Comparison of ENCODE assay signal across 19 cellular contexts in genomic region chr12:69633061-69633460, GRCh38. TPM values are rescaled to one million over a fixed set of nuclear protein-coding genes. Genes with fewer than 3 reads are reported as not detected.
A peak's percentile ranks its signal among the peaks of the same experiment; 100 is the strongest.
DNase-seq lines count a peak whose midpoint lies in the region; ATAC-seq and TF ChIP-seq lines count a peak whose summit lies in the region.
"Had no signal": no experiment of that assay in that cellular context is flagged by ENCODE, and none has a peak within 500 bp of the region (broad histone marks: within the 10 kb centered on the region; RNA-seq: fewer than 3 reads in every experiment).

No MANE protein-coding gene starts in this region.

- H3K4me3 ChIP-seq in GM23338 (no peak overlapping the region), SK-N-MC (no peak overlapping the region), foreskin fibroblast (ENCODE audit: low read depth in 1 of 2, low read length in 2 of 2) (no peak overlapping the region)

- no peak overlapping the region for H3K4me3 Mint-ChIP-seq in GM23338
- H3K4me3 Mint-ChIP-seq in activated T-helper 1 cell treated with anti-CD3 and anti-CD28 coated beads, Interleukin-12 subunit alpha, Interleukin-12 subunit beta, Interleukin-2, Interleukin-4 antibody, amounts not matched to agents 30 ng/mL and 10 ng/mL and 1 ng/mL, durations not matched to agents 14 hours and 24 hours and 36 hours: no peak overlapping the region
- H3K4me3 Mint-ChIP-seq: activated naive CD8-positive, alpha-beta T cell treated with anti-CD3 and anti-CD28 coated beads, Interleukin-2, amount 10 ng/mL, durations not matched to agents 7 days and 5 days; CD8-positive, alpha-beta T cell; naive B cell; T-helper 2 cell treated with Interferon-gamma antibody and Interleukin-4, amounts not matched to agents 5 μg/mL and 100 μg/mL, for 36 hours had no signal

- H3K9me2 ChIP-seq in GM23338 (ENCODE audit: insufficient read depth): no peaks in the 10 kb centered on the region

- peaks cover 7% of the 10 kb centered on the region for H3K4me1 Mint-ChIP-seq in GM23338
- H3K4me1 Mint-ChIP-seq in activated T-helper 1 cell treated with anti-CD3 and anti-CD28 coated beads, Interleukin-12 subunit alpha, Interleukin-12 subunit beta, Interleukin-2, Interleukin-4 antibody, amounts not matched to agents 30 ng/mL and 10 ng/mL and 1 ng/mL, durations not matched to agents 14 hours and 24 hours and 36 hours (ENCODE audit: low read depth): no peaks in the 10 kb centered on the region
- H3K4me1 Mint-ChIP-seq: activated naive CD8-positive, alpha-beta T cell treated with anti-CD3 and anti-CD28 coated beads, Interleukin-2, amount 10 ng/mL, durations not matched to agents 7 days and 5 days had no signal

- H4K20me1 ChIP-seq in GM23338 (replicated peaks; ENCODE audit: insufficient read depth): no peaks in the 10 kb centered on the region

- H3K9ac ChIP-seq in SK-N-MC (ENCODE audit: insufficient read length): no peak overlapping the region

- no peaks in the 10 kb centered on the region for H3K36me3 Mint-ChIP-seq in GM23338 (ENCODE audit: low read depth)
- H3K36me3 Mint-ChIP-seq in activated T-helper 1 cell treated with anti-CD3 and anti-CD28 coated beads, Interleukin-12 subunit alpha, Interleukin-12 subunit beta, Interleukin-2, Interleukin-4 antibody, amounts not matched to agents 30 ng/mL and 10 ng/mL and 1 ng/mL, durations not matched to agents 14 hours and 24 hours and 36 hours (ENCODE audit: low read depth): no peaks in the 10 kb centered on the region
- H3K36me3 Mint-ChIP-seq: activated naive CD8-positive, alpha-beta T cell treated with anti-CD3 and anti-CD28 coated beads, Interleukin-2, amount 10 ng/mL, durations not matched to agents 7 days and 5 days; CD8-positive, alpha-beta T cell; naive B cell had no signal

- H3K4me2 ChIP-seq in GM23338: no peak overlapping the region

- H3F3A ChIP-seq in GM23338 (replicated peaks; ENCODE audit: low read depth): no peaks in the 10 kb centered on the region

- ATAC-seq in GM23338 (peak; percentile 83), GM19023 (IDR thresholded peaks at IDR 0.05; ENCODE audit: unreplicated experiment) (no peak)
- ATAC-seq: CD8-positive, alpha-beta T cell had no signal

- intact Hi-C loops in activated T-helper 1 cell treated with anti-CD3 and anti-CD28 coated beads, Interleukin-12 subunit alpha, Interleukin-12 subunit beta, Interleukin-2, Interleukin-4 antibody, amounts not matched to agents 30 ng/mL and 10 ng/mL and 1 ng/mL, durations not matched to agents 14 hours and 24 hours and 36 hours (cut with micrococcal nuclease): no loop called here

- TF ChIP-seq CTCF in C4-2B (conservative IDR thresholded peaks at IDR 0.05) (peak; percentile 50), GM23338 (conservative IDR thresholded peaks at IDR 0.05; ENCODE audit: low read depth in 2 of 2) (peak; percentile 58), foreskin fibroblast (IDR thresholded peaks at IDR 0.05; ENCODE audit: low read depth, low read length) (peak; percentile 4)

- no peaks in the 10 kb centered on the region for H3K9me3 Mint-ChIP-seq in GM23338
- H3K9me3 Mint-ChIP-seq in activated T-helper 1 cell treated with anti-CD3 and anti-CD28 coated beads, Interleukin-12 subunit alpha, Interleukin-12 subunit beta, Interleukin-2, Interleukin-4 antibody, amounts not matched to agents 30 ng/mL and 10 ng/mL and 1 ng/mL, durations not matched to agents 14 hours and 24 hours and 36 hours: no peaks in the 10 kb centered on the region
- H3K9me3 Mint-ChIP-seq: CD8-positive, alpha-beta T cell; T-helper 2 cell treated with Interferon-gamma antibody and Interleukin-4, amounts not matched to agents 5 μg/mL and 100 μg/mL, for 36 hours had no signal

- no peak overlapping the region for H2AFZ ChIP-seq in GM23338

- H3K27ac Mint-ChIP-seq in GM23338: no peak overlapping the region
- no peak overlapping the region for H3K27ac Mint-ChIP-seq in activated T-helper 1 cell treated with anti-CD3 and anti-CD28 coated beads, Interleukin-12 subunit alpha, Interleukin-12 subunit beta, Interleukin-2, Interleukin-4 antibody, amounts not matched to agents 30 ng/mL and 10 ng/mL and 1 ng/mL, durations not matched to agents 14 hours and 24 hours and 36 hours
- H3K27ac Mint-ChIP-seq: activated naive CD8-positive, alpha-beta T cell treated with anti-CD3 and anti-CD28 coated beads, Interleukin-2, amount 10 ng/mL, durations not matched to agents 7 days and 5 days; CD8-positive, alpha-beta T cell; naive B cell; T-helper 2 cell treated with Interferon-gamma antibody and Interleukin-4, amounts not matched to agents 5 μg/mL and 100 μg/mL, for 36 hours had no signal

- H3K79me2 ChIP-seq in GM23338 (replicated peaks; ENCODE audit: insufficient read depth): no peaks in the 10 kb centered on the region

- peaks cover 4% of the 10 kb centered on the region; the same call in 1 of the 2 replicates for H3K4me1 ChIP-seq in GM23338 (ENCODE audit: insufficient read depth)

- no peaks in the 10 kb centered on the region for H3K9me3 ChIP-seq in SK-N-MC (ENCODE audit: low read depth, low read length)

- peaks cover 2% of the 10 kb centered on the region for H3K27me3 Mint-ChIP-seq in GM23338 (ENCODE audit: insufficient read depth, low read depth, poor library complexity)
- no peaks in the 10 kb centered on the region for H3K27me3 Mint-ChIP-seq in activated T-helper 1 cell treated with anti-CD3 and anti-CD28 coated beads, Interleukin-12 subunit alpha, Interleukin-12 subunit beta, Interleukin-2, Interleukin-4 antibody, amounts not matched to agents 30 ng/mL and 10 ng/mL and 1 ng/mL, durations not matched to agents 14 hours and 24 hours and 36 hours (ENCODE audit: insufficient read depth)
- H3K27me3 Mint-ChIP-seq: activated naive CD8-positive, alpha-beta T cell treated with anti-CD3 and anti-CD28 coated beads, Interleukin-2, amount 10 ng/mL, durations not matched to agents 7 days and 5 days; naive B cell had no signal

- no peaks in the 10 kb centered on the region for H3K27me3 ChIP-seq in GM23338 (ENCODE audit: insufficient read depth)

- H3K27ac ChIP-seq in C4-2B: no peak overlapping the region
- H3K27ac ChIP-seq in GM23338 (ENCODE audit: low read depth): no peak overlapping the region
- H3K27ac ChIP-seq in SK-N-MC: peak overlapping the region; percentile 90

- H3K36me3 ChIP-seq in GM23338 (ENCODE audit: insufficient read depth) (no peaks in the 10 kb centered on the region), SK-N-MC (ENCODE audit: insufficient read depth, low read length) (no peaks in the 10 kb centered on the region)

- DNase-seq in GM23338 (ENCODE audit: low spot score) (peak; percentile 68), SK-N-MC (ENCODE audit: low read depth, low spot score) (no peak), foreskin fibroblast (no peak)
- no peak for DNase-seq in activated naive CD4-positive, alpha-beta T cell treated with anti-CD3 and anti-CD28 coated beads, Interleukin-2, amount 50 U/mL, for 16 hours
- no peak for DNase-seq in activated T-helper 1 cell treated with anti-CD3 and anti-CD28 coated beads, Interleukin-12 subunit alpha, Interleukin-12 subunit beta, Interleukin-2, Interleukin-4 antibody, amounts not matched to agents 30 ng/mL and 10 ng/mL and 1 ng/mL, durations not matched to agents 14 hours and 24 hours and 36 hours (ENCODE audit: low spot score)
- no peak for DNase-seq in effector CD4-positive, alpha-beta T cell
- DNase-seq: activated naive CD8-positive, alpha-beta T cell treated with anti-CD3 and anti-CD28 coated beads, Interleukin-2, amount 10 ng/mL, durations not matched to agents 7 days and 5 days; CD8-positive, alpha-beta T cell; cortex of kidney; naive B cell; NCI-H146 had no signal

RNA-seq across cellular contexts. Expression of gene LRRC10, which starts 22.4 kb away (rescaled TPM):
- total RNA-seq in GM23338 (2014; rRNA removed; shearing (Covaris generic)): not detected in 2 replicates
- not detected in 2 replicates for polyA plus RNA-seq in GM23338 (2016; fragmentation: Nextera tagmentation; extraction: Ambion mirVana)
- total RNA-seq in activated T-helper 1 cell treated with anti-CD3 and anti-CD28 coated beads, Interleukin-12 subunit alpha, Interleukin-12 subunit beta, Interleukin-2, Interleukin-4 antibody, amounts not matched to agents 30 ng/mL and 10 ng/mL and 1 ng/mL, durations not matched to agents 14 hours and 24 hours and 36 hours: not detected in 2 replicates
- total RNA-seq: activated CD8-positive, alpha-beta memory T cell treated with anti-CD3 and anti-CD28 coated beads for 36 hours; activated naive CD8-positive, alpha-beta T cell treated with anti-CD3 and anti-CD28 coated beads, Interleukin-2, amount 10 ng/mL, durations not matched to agents 7 days and 5 days; CD8-positive, alpha-beta T cell; frontal cortex; H4; kidney epithelial cell; subcutaneous adipose tissue had no signal

RNA-seq across cellular contexts. Expression of gene CCT2, which starts 47.8 kb away (rescaled TPM):
- total RNA-seq in GM23338 (2014; rRNA removed; shearing (Covaris generic)): 389 and 434 TPM in 2 replicates
- 778 and 865 TPM in 2 replicates for polyA plus RNA-seq in GM23338 (2016; fragmentation: Nextera tagmentation; extraction: Ambion mirVana)
- 442 and 447 TPM in 2 replicates for total RNA-seq in activated T-helper 1 cell treated with anti-CD3 and anti-CD28 coated beads, Interleukin-12 subunit alpha, Interleukin-12 subunit beta, Interleukin-2, Interleukin-4 antibody, amounts not matched to agents 30 ng/mL and 10 ng/mL and 1 ng/mL, durations not matched to agents 14 hours and 24 hours and 36 hours

Comparison
In these comparisons a context has a peak if more than half of its experiments do, and no peak if none do; other contexts are left out.
1. CTCF ChIP-seq: peak in every context shown above with its lines; median percentile 58 in GM23338; 50 in C4-2B; 4 in foreskin fibroblast.